ENCODE assay signal across 1 cellular context in genomic region chr12:53219116-53219955, GRCh38.
TF ChIP-seq lines count a peak whose summit lies in the region.

No MANE protein-coding gene starts in this region.

TF ChIP-seq in K562, 482 proteins besides CTCF, POLR2A, EP300 and RAD21 (continued from another document):
- TF ChIP-seq IRF9 (tag; IDR thresholded peaks at IDR 0.05) (no peak), NKRF (IDR thresholded peaks at IDR 0.05; ENCODE audit: borderline replicate concordance) (peak; percentile 75; the same call in 1 of the 2 replicates), SMARCC2 (IDR thresholded peaks at IDR 0.05; ENCODE audit: low read depth) (no peak), TFAP4 (CRISPR knock-in tag; IDR thresholded peaks at IDR 0.05; ENCODE audit: borderline replicate concordance) (peak; percentile 50), CSDE1 (IDR thresholded peaks at IDR 0.05) (no peak), TBL1XR1 (IDR thresholded peaks at IDR 0.05; ENCODE audit: low read length in 2 of 2) (no peak), ZBTB5 (IDR thresholded peaks at IDR 0.05) (no peak), SUPT5H (IDR thresholded peaks at IDR 0.05) (no peak), ARHGAP35 (IDR thresholded peaks at IDR 0.05; ENCODE audit: partially characterized antibody) (no peak), MAFK (IDR thresholded peaks at IDR 0.05; ENCODE audit: low read length) (no peak), CC2D1A (IDR thresholded peaks at IDR 0.05) (no peak), RFX5 (IDR thresholded peaks at IDR 0.05; ENCODE audit: low read depth, low read length) (no peak), MNT (conservative IDR thresholded peaks at IDR 0.05) (peak; percentile 49 to 75), ATF7 (IDR thresholded peaks at IDR 0.05) (no peak), STAT5A (IDR thresholded peaks at IDR 0.05; ENCODE audit: borderline replicate concordance, low read length) (no peak), MAX (CRISPR knock-in tag; IDR thresholded peaks at IDR 0.05) (peak; percentile 61), POLR2G (IDR thresholded peaks at IDR 0.05; ENCODE audit: low read depth, low read length) (0 out of 2 replicates have a peak, but pooled peaks have one; percentile 22), ZFP91 (CRISPR knock-in tag; IDR thresholded peaks at IDR 0.05) (peak; percentile 95), ARID2 (IDR thresholded peaks at IDR 0.05) (no peak), BRD4 (IDR thresholded peaks at IDR 0.05) (no peak), CBX2 (IDR thresholded peaks at IDR 0.05; ENCODE audit: insufficient read depth, low read length, poor library complexity, severe bottlenecking) (no peak), POLR2AphosphoS5 (IDR thresholded peaks at IDR 0.05; ENCODE audit: control insufficient read depth, insufficient read depth, low read depth, low read length) (no peak), CBFB (CRISPR knock-in tag; IDR thresholded peaks at IDR 0.05) (no peak), FOXA3 (CRISPR knock-in tag; conservative IDR thresholded peaks at IDR 0.05 in 1 of 2, IDR thresholded peaks at IDR 0.05 in 1 of 2) (no peak), THRAP3 (IDR thresholded peaks at IDR 0.05; ENCODE audit: borderline replicate concordance) (no peak), SRSF7 (optimal IDR thresholded peaks at IDR 0.05; ENCODE audit: low read depth, low read length) (no peak), SRSF1 (IDR thresholded peaks at IDR 0.05; ENCODE audit: low read depth, low read length) (no peak), NFIX (CRISPR knock-in tag; IDR thresholded peaks at IDR 0.05; ENCODE audit: low read depth) (no peak), POLR3G (IDR thresholded peaks at IDR 0.05; ENCODE audit: extremely low read depth, insufficient read length, insufficient replicate concordance) (no peak), ZNF586 (CRISPR knock-in tag; conservative IDR thresholded peaks at IDR 0.05) (no peak), PHF20 (IDR thresholded peaks at IDR 0.05; ENCODE audit: partially characterized antibody) (no peak), RBM39 (optimal IDR thresholded peaks at IDR 0.05; ENCODE audit: low read depth, low read length) (no peak), PHF8 (IDR thresholded peaks at IDR 0.05; ENCODE audit: borderline replicate concordance, low read length) (no peak; the same call in 1 of the 2 replicates), SMAD1 (IDR thresholded peaks at IDR 0.05; ENCODE audit: low read depth, low read length, partially characterized antibody) (no peak), FOXP4 (CRISPR knock-in tag; IDR thresholded peaks at IDR 0.05; ENCODE audit: borderline replicate concordance) (no peak), ZNF133 (CRISPR knock-in tag; IDR thresholded peaks at IDR 0.05) (no peak), CEBPZ (IDR thresholded peaks at IDR 0.05; ENCODE audit: borderline replicate concordance, low read depth, low read length) (no peak), ARID1B (IDR thresholded peaks at IDR 0.05) (peak; percentile 15; the same call in 1 of the 2 replicates), ZNF146 (CRISPR knock-in tag; IDR thresholded peaks at IDR 0.05; ENCODE audit: unreplicated experiment) (no peak), NRF1 (conservative IDR thresholded peaks at IDR 0.05 in 1 of 2, IDR thresholded peaks at IDR 0.05 in 1 of 2) (0 out of 4 replicates have a peak, but pooled peaks of 1 of the 2 experiments have one; percentile 33), PML (IDR thresholded peaks at IDR 0.05; ENCODE audit: low read length) (no peak), ZNF134 (CRISPR knock-in tag; conservative IDR thresholded peaks at IDR 0.05) (no peak), ZBTB43 (CRISPR knock-in tag; IDR thresholded peaks at IDR 0.05) (no peak), SAFB2 (IDR thresholded peaks at IDR 0.05; ENCODE audit: borderline replicate concordance, low read depth, low read length, severe bottlenecking) (no peak), MYBL2 (IDR thresholded peaks at IDR 0.05; ENCODE audit: low read depth) (no peak), MYBL2 (CRISPR knock-in tag; IDR thresholded peaks at IDR 0.05; ENCODE audit: borderline replicate concordance) (no peak)
